15 cellular contexts compared by ENCODE assay signal in the genomic region with DNA sequence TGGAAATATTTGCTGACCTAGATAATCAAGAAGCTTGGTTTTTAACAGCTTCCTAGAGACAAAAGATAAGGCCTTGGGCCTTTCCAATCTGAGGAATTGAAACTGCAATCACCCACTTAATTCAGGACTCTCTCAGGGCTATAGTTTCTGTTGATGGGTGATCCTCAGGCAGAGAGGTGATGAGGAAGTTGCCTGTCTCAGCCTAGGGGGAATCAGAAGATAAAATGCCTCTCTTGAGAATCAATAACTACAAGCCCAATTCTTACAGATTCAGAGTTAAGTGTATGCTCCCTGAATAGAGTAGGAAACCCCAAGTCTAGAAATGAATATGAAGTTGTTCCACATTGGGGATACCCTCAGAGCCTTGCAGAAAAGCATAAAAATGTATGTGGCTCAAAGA. TPM values are rescaled to one million over a fixed set of nuclear protein-coding genes. Genes with fewer than 3 reads are reported as not detected.
DNase-seq lines count a peak whose midpoint lies in the region; ATAC-seq and TF ChIP-seq lines count a peak whose summit lies in the region.
"Had no signal": no experiment of that assay in that cellular context is flagged by ENCODE, and none has a peak within 500 bp of the region (broad histone marks: within the 10 kb centered on the region; RNA-seq: fewer than 3 reads in every experiment).

No MANE protein-coding gene starts in this region.

- H3K36me3 Mint-ChIP-seq in endodermal cell (ENCODE audit: low read depth) (no peaks in the 10 kb centered on the region), CD14-positive monocyte (peaks cover 55 to 72% of the 10 kb centered on the region in 2 donors), type B pancreatic cell (peaks cover 7% of the 10 kb centered on the region)

- H3K27ac ChIP-seq in endodermal cell (ENCODE audit: low read depth, low read length) = no peak overlapping the region
- H3K27ac ChIP-seq: BLaER1, vagina, WERI-Rb-1 had no signal

- no peak overlapping the region for H3K4me3 Mint-ChIP-seq in endodermal cell
- H3K4me3 Mint-ChIP-seq in CD14-positive monocyte = no peak overlapping the region
- no peak overlapping the region for H3K4me3 Mint-ChIP-seq in type B pancreatic cell

- no peaks in the 10 kb centered on the region for H3K9me3 Mint-ChIP-seq in endodermal cell
- H3K9me3 Mint-ChIP-seq in CD14-positive monocyte = no peaks in the 10 kb centered on the region
- H3K9me3 Mint-ChIP-seq in type B pancreatic cell = no peaks in the 10 kb centered on the region

- H3K4me1 ChIP-seq in endodermal cell (ENCODE audit: control insufficient read depth, insufficient read depth, low read length) = no peaks in the 10 kb centered on the region

- H3K36me3 ChIP-seq in endodermal cell (ENCODE audit: control insufficient read depth, insufficient read depth, low read length) = no peaks in the 10 kb centered on the region
- H3K36me3 ChIP-seq: WERI-Rb-1 had no signal

- H3K4me3 ChIP-seq in endodermal cell (ENCODE audit: low read length) = no peak overlapping the region
- H3K4me3 ChIP-seq: BLaER1, mucosa of descending colon, vagina had no signal

- H3K27ac Mint-ChIP-seq in endodermal cell (peak overlapping the region; percentile 64), CD14-positive monocyte (peak overlapping the region in 2 of 7 donors; percentile 59 to 61), type B pancreatic cell (no peak overlapping the region)

- DNase-seq in endodermal cell (no peak), CD14-positive monocyte (ENCODE audit: low spot score) (no peak), type B pancreatic cell (ENCODE audit: extremely low spot score, unreplicated experiment) (no peak)
- no peak for DNase-seq in effector CD4-positive, alpha-beta T cell
- no peak for DNase-seq in stimulated activated naive CD4-positive, alpha-beta T cell (lab: John Stamatoyannopoulos, UW)
- DNase-seq: central memory CD4-positive, alpha-beta T cell; GDM1; KG1; mucosa of descending colon; WERI-Rb-1 had no signal

- no peaks in the 10 kb centered on the region for H3K27me3 ChIP-seq in endodermal cell (ENCODE audit: control insufficient read depth, insufficient read depth, low read length, poor library complexity, severe bottlenecking)
- H3K27me3 ChIP-seq: BLaER1, vagina had no signal

- H3K27me3 Mint-ChIP-seq in endodermal cell (ENCODE audit: insufficient read depth) (no peaks in the 10 kb centered on the region), CD14-positive monocyte (ENCODE audit: low read depth in 3 of 3) (no peaks in the 10 kb centered on the region), type B pancreatic cell (no peaks in the 10 kb centered on the region)

- H3K4me1 Mint-ChIP-seq in endodermal cell = peaks cover 7% of the 10 kb centered on the region
- peaks cover 2% of the 10 kb centered on the region for H3K4me1 Mint-ChIP-seq in CD14-positive monocyte
- H3K4me1 Mint-ChIP-seq in type B pancreatic cell (ENCODE audit: unreplicated experiment) = peaks cover 3% of the 10 kb centered on the region

- no peaks in the 10 kb centered on the region for H3K9me3 ChIP-seq in endodermal cell (ENCODE audit: control insufficient read depth, low read length)
- H3K9me3 ChIP-seq: BLaER1, mucosa of descending colon, vagina had no signal

- intact Hi-C loops in CD14-positive monocyte (cut with micrococcal nuclease) = loop anchor here in 1 of 2 donors (10.0 kb wide), 1 partner anchor 92 kb away; no protein-coding TSS in a partner anchor

- no peak overlapping the region for H3K9ac ChIP-seq in endodermal cell (ENCODE audit: extremely low read depth, low read length, poor library complexity, severe bottlenecking)
- H3K9ac ChIP-seq: BLaER1 had no signal

- TF ChIP-seq CTCF in endodermal cell (conservative IDR thresholded peaks at IDR 0.05) = no peak
- no peak for TF ChIP-seq CTCF in CD14-positive monocyte (IDR thresholded peaks at IDR 0.05)
- no peak for TF ChIP-seq CTCF in type B pancreatic cell (conservative IDR thresholded peaks at IDR 0.05)

- ATAC-seq in GM18502 (IDR thresholded peaks at IDR 0.05; ENCODE audit: poor library complexity, unreplicated experiment) (peak; percentile 57), GM21390 (IDR thresholded peaks at IDR 0.05; ENCODE audit: unreplicated experiment) (peak; percentile 42), HG03342 (IDR thresholded peaks at IDR 0.05; ENCODE audit: unreplicated experiment) (peak; percentile 35)
- ATAC-seq: mucosa of descending colon had no signal

RNA-seq across cellular contexts. Expression of gene NFKB1, which starts 45.5 kb away (rescaled TPM):
- total RNA-seq in endodermal cell (1 to 10 TPM; 4.4 to 5.6 TPM), type B pancreatic cell (ENCODE audit: low replicate concordance) (20.6 and 25.1 TPM in 2 replicates)
- polyA plus RNA-seq in endodermal cell (2013, experiment 1 of 2) = 5.8 TPM
- 5.8 TPM for polyA plus RNA-seq in endodermal cell (2013, experiment 2 of 2)
- polyA plus RNA-seq in CD14-positive monocyte = 10 to 100 TPM in 1 of 2 donors, 1 to 10 TPM in 1; 9.0 to 17.8 TPM
